Comparison of ENCODE assay signal across 1 cellular context in the genomic region with DNA sequence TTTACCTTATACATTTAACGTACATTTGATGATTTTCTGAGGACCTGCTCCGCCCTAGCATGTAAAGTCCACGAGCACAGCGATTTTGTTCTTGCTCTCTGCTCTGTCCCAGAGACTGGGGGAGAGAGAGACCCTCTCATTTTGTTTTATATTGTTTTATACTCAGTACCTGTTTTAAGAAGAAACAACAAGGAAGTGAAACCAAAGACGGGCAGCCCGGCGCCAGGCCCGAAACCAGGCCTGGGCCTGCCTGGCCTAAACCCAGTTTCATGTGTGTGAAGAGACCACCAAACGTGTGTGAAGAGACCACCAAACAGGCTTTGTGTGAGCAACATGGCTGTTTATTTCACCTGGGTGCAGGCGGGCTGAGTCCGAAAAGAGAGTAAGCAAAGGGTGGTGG.
TF ChIP-seq lines count a peak whose summit lies in the region.

No MANE protein-coding gene starts in this region.

TF ChIP-seq in HCT116, 20 proteins besides CTCF, POLR2A, EP300 and RAD21:
- peak; percentile 37; the same call in 1 of the 2 replicates for TF ChIP-seq ZFX (IDR thresholded peaks at IDR 0.05)
